16 cellular contexts compared by ENCODE assay signal in the genomic region with DNA sequence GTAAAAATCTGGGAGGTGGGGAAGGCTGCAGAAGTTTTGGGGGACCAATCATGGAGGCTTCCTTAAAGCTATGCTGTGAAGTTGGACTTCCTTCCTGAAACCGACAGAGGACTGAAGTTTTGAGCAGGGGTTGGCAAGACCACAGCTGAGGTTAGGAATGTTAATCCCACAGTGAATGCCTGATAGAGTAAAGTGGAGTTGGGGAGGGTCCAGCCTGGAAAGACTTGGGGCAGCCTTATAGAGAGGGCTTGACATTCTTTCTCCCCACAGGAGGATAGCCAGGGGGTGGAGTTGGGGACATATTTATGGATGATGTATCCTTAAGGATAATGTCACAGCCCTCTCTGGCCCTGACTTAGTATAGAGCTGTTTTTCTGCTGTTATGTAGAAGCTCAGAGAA.
DNase-seq lines count a peak whose midpoint lies in the region; ATAC-seq and TF ChIP-seq lines count a peak whose summit lies in the region.
"Had no signal": no experiment of that assay in that cellular context is flagged by ENCODE, and none has a peak within 500 bp of the region (broad histone marks: within the 10 kb centered on the region; RNA-seq: fewer than 3 reads in every experiment).

No MANE protein-coding gene starts in this region.

- in situ Hi-C loops in ACHN (cut with HindIII; ENCODE audit: low pct_ligation_motif_present, low pct_unique_long_range_greater_than_20kb, low sequenced_read_pairs) = no loop called here

- TF ChIP-seq CTCF in retinal pigment epithelial cell (conservative IDR thresholded peaks at IDR 0.05; ENCODE audit: low read depth, low read length) = no peak

- DNase-seq in astrocyte of the hippocampus (ENCODE audit: low read depth, low spot score) (peak; percentile 39), iPS-NIHi11 (ENCODE audit: low spot score) (peak; percentile 47), retinal pigment epithelial cell (ENCODE audit: low read depth) (peak; percentile 41), amygdala (lab: John Stamatoyannopoulos, UW) (no peak), ACHN (no peak)
- no peak for DNase-seq in activated CD8-positive, alpha-beta memory T cell treated with anti-CD3 and anti-CD28 coated beads, Interleukin-2, amount 50 U/mL, for 4 hours
- DNase-seq: Caco-2; CD4-positive, CD25-positive, alpha-beta regulatory T cell; CD8-positive, alpha-beta T cell; DMS153; DND-41; HFFc6 had no signal

- ATAC-seq in HG03039 (IDR thresholded peaks at IDR 0.05; ENCODE audit: unreplicated experiment) = no peak
- ATAC-seq: CD8-positive, alpha-beta T cell had no signal

- H3K4me3 ChIP-seq in retinal pigment epithelial cell (ENCODE audit: low read length) = no peak overlapping the region
- H3K4me3 ChIP-seq: BLaER1, GM23248, HAP-1 had no signal

Comparison
In these comparisons a context has a peak if more than half of its experiments do, and no peak if none do; other contexts are left out.
1. DNase-seq: peak in astrocyte of the hippocampus (single experiment), iPS-NIHi11 (single experiment) and retinal pigment epithelial cell (single experiment); none in amygdala (0 of 56), activated CD8-positive, alpha-beta memory T cell treated with anti-CD3 and anti-CD28 coated beads, Interleukin-2, amount 50 U/mL, for 4 hours (single experiment) and ACHN (single experiment).